In genomic region chr6:36700071-36700811, GRCh38 we compare ENCODE assay signal across 21 cellular contexts. TPM values are rescaled to one million over a fixed set of nuclear protein-coding genes. Genes with fewer than 3 reads are reported as not detected.
DNase-seq lines count a peak whose midpoint lies in the region; ATAC-seq and TF ChIP-seq lines count a peak whose summit lies in the region.
"Had no signal": no experiment of that assay in that cellular context is flagged by ENCODE, and none has a peak within 500 bp of the region (broad histone marks: within the 10 kb centered on the region; RNA-seq: fewer than 3 reads in every experiment).

No MANE protein-coding gene starts in this region.

- H3K36me3 Mint-ChIP-seq in CD14-positive monocyte, result peaks cover 19 to 30% of the 10 kb centered on the region in 2 donors
- H3K36me3 Mint-ChIP-seq in dendritic cell treated with granulocyte-macrophage colony-stimulating factor and Interleukin-4, amounts not matched to agents 40 ng/mL and 50 ng/mL, for 4 days (ENCODE audit: low read depth), result no peaks in the 10 kb centered on the region
- H3K36me3 Mint-ChIP-seq: CD4-positive, CD25-positive, alpha-beta regulatory T cell had no signal

- H3K9me2 ChIP-seq in Loucy (replicated peaks; ENCODE audit: low read depth, low read length), result no peaks in the 10 kb centered on the region

- peaks cover 4% of the 10 kb centered on the region; the same call in 1 of the 2 replicates for H3K36me3 ChIP-seq in Loucy (ENCODE audit: insufficient read depth, low read length)

- peak overlapping the region; percentile 91 for H3K4me2 ChIP-seq in Loucy (ENCODE audit: low read depth, low read length, poor library complexity, severe bottlenecking)

- H3K4me1 Mint-ChIP-seq in CD14-positive monocyte, result peaks cover 70% of the 10 kb centered on the region
- H3K4me1 Mint-ChIP-seq in dendritic cell treated with granulocyte-macrophage colony-stimulating factor and Interleukin-4, amounts not matched to agents 40 ng/mL and 50 ng/mL, for 4 days (ENCODE audit: low read depth), result peaks cover 68% of the 10 kb centered on the region

- peak overlapping the region; percentile 93 to 98 (median 97) for H3K27ac Mint-ChIP-seq in CD14-positive monocyte
- H3K27ac Mint-ChIP-seq in dendritic cell treated with granulocyte-macrophage colony-stimulating factor and Interleukin-4, amounts not matched to agents 40 ng/mL and 50 ng/mL, for 4 days, result peak overlapping the region; percentile 47
- H3K27ac Mint-ChIP-seq: CD4-positive, CD25-positive, alpha-beta regulatory T cell had no signal

- 0 out of 2 replicates have a peak, but pooled peaks cover 3% of the 10 kb centered on the region for H3F3A ChIP-seq in Loucy (ENCODE audit: low read depth)

- peaks cover 56% of the 10 kb centered on the region for H3K4me1 ChIP-seq in Loucy (ENCODE audit: insufficient read depth, low read length, poor library complexity, severe bottlenecking)

- no peaks in the 10 kb centered on the region for H3K27me3 ChIP-seq in Loucy (ENCODE audit: insufficient read depth, low read length, poor library complexity, severe bottlenecking)

- no peaks in the 10 kb centered on the region for H3K9me3 ChIP-seq in Loucy (ENCODE audit: insufficient read depth, low read depth, low read length)

- H3K79me2 ChIP-seq in Loucy (ENCODE audit: insufficient read depth, low read length), result peaks cover 62% of the 10 kb centered on the region

- peaks cover 0 to 7% (median 0%) of the 10 kb centered on the region in 7 donors for H3K9me3 Mint-ChIP-seq in CD14-positive monocyte
- no peaks in the 10 kb centered on the region for H3K9me3 Mint-ChIP-seq in dendritic cell treated with granulocyte-macrophage colony-stimulating factor and Interleukin-4, amounts not matched to agents 40 ng/mL and 50 ng/mL, for 4 days
- H3K9me3 Mint-ChIP-seq: CD4-positive, CD25-positive, alpha-beta regulatory T cell had no signal

- H3K4me3 ChIP-seq in Loucy (ENCODE audit: low read length, poor library complexity, severe bottlenecking), result peak overlapping the region; percentile 95

- ATAC-seq in omental fat pad (ENCODE audit: low FRiP score), result no peak
- no peak for ATAC-seq in GM19023 (IDR thresholded peaks at IDR 0.05; ENCODE audit: unreplicated experiment)
- ATAC-seq in GM21529 (IDR thresholded peaks at IDR 0.05; ENCODE audit: unreplicated experiment), result no peak
- no peak for ATAC-seq in GM21423 (IDR thresholded peaks at IDR 0.05; ENCODE audit: unreplicated experiment)
- ATAC-seq: HCT116, Panc1 had no signal

- peak overlapping the region in 1 of 2 donors; percentile 63 for H3K4me3 Mint-ChIP-seq in CD14-positive monocyte
- H3K4me3 Mint-ChIP-seq in dendritic cell treated with granulocyte-macrophage colony-stimulating factor and Interleukin-4, amounts not matched to agents 40 ng/mL and 50 ng/mL, for 4 days, result no peak overlapping the region
- H3K4me3 Mint-ChIP-seq: CD4-positive, CD25-positive, alpha-beta regulatory T cell had no signal

- peaks cover 0 to 2% (median 0%) of the 10 kb centered on the region in 3 donors for H3K27me3 Mint-ChIP-seq in CD14-positive monocyte (ENCODE audit: low read depth in 3 of 3)
- no peaks in the 10 kb centered on the region for H3K27me3 Mint-ChIP-seq in dendritic cell treated with granulocyte-macrophage colony-stimulating factor and Interleukin-4, amounts not matched to agents 40 ng/mL and 50 ng/mL, for 4 days

- H3K9ac ChIP-seq in Loucy (ENCODE audit: low read depth, low read length, poor library complexity, severe bottlenecking), result peak overlapping the region; percentile 98

- H4K20me1 ChIP-seq in Loucy (ENCODE audit: insufficient read depth, low read length, poor library complexity, severe bottlenecking), result peaks cover 51% of the 10 kb centered on the region

- intact Hi-C loops in CD14-positive monocyte (cut with micrococcal nuclease), result no loop called here
- intact Hi-C loops in dendritic cell treated with granulocyte-macrophage colony-stimulating factor and Interleukin-4, amounts not matched to agents 40 ng/mL and 50 ng/mL, for 4 days (cut with micrococcal nuclease), result no loop called here

- DNase-seq in CD14-positive monocyte (ENCODE audit: low spot score) (no peak), omental fat pad (ENCODE audit: low spot score) (peak; percentile 1)
- DNase-seq: CD4-positive, CD25-positive, alpha-beta regulatory T cell; DMS153; DND-41; GOT3; NCI-H1105 treated with DMSO at 0.1 percent for 48 hours; NCI-H146; NCI-H1930; NCI-H510A; NCI-H69; SHP77 treated with DMSO at 0.1 percent for 48 hours had no signal

- no peak overlapping the region for H2AFZ ChIP-seq in Loucy (ENCODE audit: low read length)

- TF ChIP-seq CTCF in CD14-positive monocyte (IDR thresholded peaks at IDR 0.05) (no peak), Loucy (conservative IDR thresholded peaks at IDR 0.05; ENCODE audit: low read length) (no peak), omental fat pad (IDR thresholded peaks at IDR 0.05) (no peak)

RNA-seq across cellular contexts. Expression of gene RAB44, which starts 2.6 kb away (rescaled TPM):
- 1 to 10 TPM; 1.5 to 1.9 TPM for polyA plus RNA-seq in CD14-positive monocyte
- 1 to 10 TPM in 1 of 4 donors, under 1 TPM in 3; 0.19 to 2.4 (median 0.43) TPM for total RNA-seq in omental fat pad
- total RNA-seq: A172, HT-29 had no signal
- polyA plus RNA-seq: CD4-positive, CD25-positive, alpha-beta regulatory T cell had no signal

RNA-seq across cellular contexts. Expression of gene CDKN1A, which starts 21.7 kb away (rescaled TPM):
- 100 to 1,000 TPM; 117 to 144 TPM for polyA plus RNA-seq in CD14-positive monocyte
- 100 to 1,000 TPM; 126 to 611 (median 261) TPM for total RNA-seq in omental fat pad
